Comparison of ENCODE assay signal across 1 cellular context in the genomic region with DNA sequence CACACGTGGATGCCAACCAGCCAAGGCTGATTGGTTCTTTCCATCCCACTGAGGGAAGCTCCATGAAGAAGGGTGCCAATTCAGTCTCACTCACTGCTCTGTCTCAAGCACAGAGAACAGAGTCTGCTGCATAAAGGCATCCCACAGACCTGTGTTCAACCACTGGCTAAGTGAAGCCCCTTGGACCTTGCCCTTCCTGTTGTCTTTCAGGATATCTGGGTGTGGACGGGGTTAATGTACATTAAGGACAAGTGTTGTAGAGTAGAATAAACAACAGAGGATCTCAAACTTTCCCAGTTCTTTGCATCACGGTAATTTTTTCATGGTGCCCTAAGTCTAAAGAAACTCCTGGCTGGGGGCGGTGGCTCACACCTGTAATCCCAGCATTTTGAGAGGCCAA.
TF ChIP-seq lines count a peak whose summit lies in the region.

No MANE protein-coding gene starts in this region.

TF ChIP-seq in HepG2, 621 proteins besides CTCF, POLR2A, EP300 and RAD21 (continued from another document and continues in another):
- TF ChIP-seq, protein P1, sequence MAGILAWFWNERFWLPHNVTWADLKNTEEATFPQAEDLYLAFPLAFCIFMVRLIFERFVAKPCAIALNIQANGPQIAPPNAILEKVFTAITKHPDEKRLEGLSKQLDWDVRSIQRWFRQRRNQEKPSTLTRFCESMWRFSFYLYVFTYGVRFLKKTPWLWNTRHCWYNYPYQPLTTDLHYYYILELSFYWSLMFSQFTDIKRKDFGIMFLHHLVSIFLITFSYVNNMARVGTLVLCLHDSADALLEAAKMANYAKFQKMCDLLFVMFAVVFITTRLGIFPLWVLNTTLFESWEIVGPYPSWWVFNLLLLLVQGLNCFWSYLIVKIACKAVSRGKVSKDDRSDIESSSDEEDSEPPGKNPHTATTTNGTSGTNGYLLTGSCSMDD (CRISPR knock-in tag; IDR thresholded peaks at IDR 0.05) = no peak
- TF ChIP-seq CBX2 (IDR thresholded peaks at IDR 0.05; ENCODE audit: low read depth, low read length) = no peak
- no peak for TF ChIP-seq CBX2 (CRISPR knock-in tag; IDR thresholded peaks at IDR 0.05; ENCODE audit: low read depth)
- TF ChIP-seq ELF4 (CRISPR knock-in tag; IDR thresholded peaks at IDR 0.05; ENCODE audit: borderline replicate concordance) = no peak
- TF ChIP-seq NFYC (CRISPR knock-in tag; IDR thresholded peaks at IDR 0.05) = no peak
- peak; percentile 43; the same call in 1 of the 2 replicates for TF ChIP-seq ZBTB20 (CRISPR knock-in tag; IDR thresholded peaks at IDR 0.05; ENCODE audit: borderline replicate concordance, low read depth)
- TF ChIP-seq ZSCAN9 (CRISPR knock-in tag; IDR thresholded peaks at IDR 0.05; ENCODE audit: borderline replicate concordance) = no peak
- TF ChIP-seq ZNF329 (CRISPR knock-in tag; IDR thresholded peaks at IDR 0.05; ENCODE audit: low read depth) = no peak
- TF ChIP-seq STAG1 (CRISPR knock-in tag; IDR thresholded peaks at IDR 0.05) = 0 out of 2 replicates have a peak, but pooled peaks have one; percentile 4
- TF ChIP-seq, protein P2, sequence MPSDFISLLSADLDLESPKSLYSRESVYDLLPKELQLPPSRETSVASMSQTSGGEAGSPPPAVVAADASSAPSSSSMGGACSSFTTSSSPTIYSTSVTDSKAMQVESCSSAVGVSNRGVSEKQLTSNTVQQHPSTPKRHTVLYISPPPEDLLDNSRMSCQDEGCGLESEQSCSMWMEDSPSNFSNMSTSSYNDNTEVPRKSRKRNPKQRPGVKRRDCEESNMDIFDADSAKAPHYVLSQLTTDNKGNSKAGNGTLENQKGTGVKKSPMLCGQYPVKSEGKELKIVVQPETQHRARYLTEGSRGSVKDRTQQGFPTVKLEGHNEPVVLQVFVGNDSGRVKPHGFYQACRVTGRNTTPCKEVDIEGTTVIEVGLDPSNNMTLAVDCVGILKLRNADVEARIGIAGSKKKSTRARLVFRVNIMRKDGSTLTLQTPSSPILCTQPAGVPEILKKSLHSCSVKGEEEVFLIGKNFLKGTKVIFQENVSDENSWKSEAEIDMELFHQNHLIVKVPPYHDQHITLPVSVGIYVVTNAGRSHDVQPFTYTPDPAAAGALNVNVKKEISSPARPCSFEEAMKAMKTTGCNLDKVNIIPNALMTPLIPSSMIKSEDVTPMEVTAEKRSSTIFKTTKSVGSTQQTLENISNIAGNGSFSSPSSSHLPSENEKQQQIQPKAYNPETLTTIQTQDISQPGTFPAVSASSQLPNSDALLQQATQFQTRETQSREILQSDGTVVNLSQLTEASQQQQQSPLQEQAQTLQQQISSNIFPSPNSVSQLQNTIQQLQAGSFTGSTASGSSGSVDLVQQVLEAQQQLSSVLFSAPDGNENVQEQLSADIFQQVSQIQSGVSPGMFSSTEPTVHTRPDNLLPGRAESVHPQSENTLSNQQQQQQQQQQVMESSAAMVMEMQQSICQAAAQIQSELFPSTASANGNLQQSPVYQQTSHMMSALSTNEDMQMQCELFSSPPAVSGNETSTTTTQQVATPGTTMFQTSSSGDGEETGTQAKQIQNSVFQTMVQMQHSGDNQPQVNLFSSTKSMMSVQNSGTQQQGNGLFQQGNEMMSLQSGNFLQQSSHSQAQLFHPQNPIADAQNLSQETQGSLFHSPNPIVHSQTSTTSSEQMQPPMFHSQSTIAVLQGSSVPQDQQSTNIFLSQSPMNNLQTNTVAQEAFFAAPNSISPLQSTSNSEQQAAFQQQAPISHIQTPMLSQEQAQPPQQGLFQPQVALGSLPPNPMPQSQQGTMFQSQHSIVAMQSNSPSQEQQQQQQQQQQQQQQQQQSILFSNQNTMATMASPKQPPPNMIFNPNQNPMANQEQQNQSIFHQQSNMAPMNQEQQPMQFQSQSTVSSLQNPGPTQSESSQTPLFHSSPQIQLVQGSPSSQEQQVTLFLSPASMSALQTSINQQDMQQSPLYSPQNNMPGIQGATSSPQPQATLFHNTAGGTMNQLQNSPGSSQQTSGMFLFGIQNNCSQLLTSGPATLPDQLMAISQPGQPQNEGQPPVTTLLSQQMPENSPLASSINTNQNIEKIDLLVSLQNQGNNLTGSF (CRISPR knock-in tag; IDR thresholded peaks at IDR 0.05) = no peak
- no peak for TF ChIP-seq CREB1 (IDR thresholded peaks at IDR 0.05)
- TF ChIP-seq CREB1 (CRISPR knock-in tag; IDR thresholded peaks at IDR 0.05) = no peak
- TF ChIP-seq IRF2 (CRISPR knock-in tag; IDR thresholded peaks at IDR 0.05) = peak; percentile 51; the same call in 1 of the 2 replicates
- TF ChIP-seq ZFP37 (CRISPR knock-in tag; IDR thresholded peaks at IDR 0.05; ENCODE audit: borderline replicate concordance) = no peak
- TF ChIP-seq ELF3 (CRISPR knock-in tag; IDR thresholded peaks at IDR 0.05) = peak; percentile 71
- TF ChIP-seq GABPA (IDR thresholded peaks at IDR 0.05; ENCODE audit: low read depth, low read length) = no peak
- 0 out of 2 replicates have a peak, but pooled peaks have one; percentile 28 for TF ChIP-seq GABPA (CRISPR knock-in tag; IDR thresholded peaks at IDR 0.05; ENCODE audit: low read depth)
- no peak for TF ChIP-seq FOSL2 (CRISPR knock-in tag; IDR thresholded peaks at IDR 0.05)
- TF ChIP-seq ZNF552 (CRISPR knock-in tag; IDR thresholded peaks at IDR 0.05; ENCODE audit: borderline replicate concordance) = no peak
- no peak for TF ChIP-seq SCMH1 (CRISPR knock-in tag; IDR thresholded peaks at IDR 0.05; ENCODE audit: borderline replicate concordance)
- TF ChIP-seq MZF1 (CRISPR knock-in tag; IDR thresholded peaks at IDR 0.05; ENCODE audit: borderline replicate concordance) = no peak
- no peak for TF ChIP-seq KLF12 (CRISPR knock-in tag; IDR thresholded peaks at IDR 0.05; ENCODE audit: borderline replicate concordance)
- no peak for TF ChIP-seq SMYD3 (CRISPR knock-in tag; IDR thresholded peaks at IDR 0.05)
- TF ChIP-seq, protein P3, sequence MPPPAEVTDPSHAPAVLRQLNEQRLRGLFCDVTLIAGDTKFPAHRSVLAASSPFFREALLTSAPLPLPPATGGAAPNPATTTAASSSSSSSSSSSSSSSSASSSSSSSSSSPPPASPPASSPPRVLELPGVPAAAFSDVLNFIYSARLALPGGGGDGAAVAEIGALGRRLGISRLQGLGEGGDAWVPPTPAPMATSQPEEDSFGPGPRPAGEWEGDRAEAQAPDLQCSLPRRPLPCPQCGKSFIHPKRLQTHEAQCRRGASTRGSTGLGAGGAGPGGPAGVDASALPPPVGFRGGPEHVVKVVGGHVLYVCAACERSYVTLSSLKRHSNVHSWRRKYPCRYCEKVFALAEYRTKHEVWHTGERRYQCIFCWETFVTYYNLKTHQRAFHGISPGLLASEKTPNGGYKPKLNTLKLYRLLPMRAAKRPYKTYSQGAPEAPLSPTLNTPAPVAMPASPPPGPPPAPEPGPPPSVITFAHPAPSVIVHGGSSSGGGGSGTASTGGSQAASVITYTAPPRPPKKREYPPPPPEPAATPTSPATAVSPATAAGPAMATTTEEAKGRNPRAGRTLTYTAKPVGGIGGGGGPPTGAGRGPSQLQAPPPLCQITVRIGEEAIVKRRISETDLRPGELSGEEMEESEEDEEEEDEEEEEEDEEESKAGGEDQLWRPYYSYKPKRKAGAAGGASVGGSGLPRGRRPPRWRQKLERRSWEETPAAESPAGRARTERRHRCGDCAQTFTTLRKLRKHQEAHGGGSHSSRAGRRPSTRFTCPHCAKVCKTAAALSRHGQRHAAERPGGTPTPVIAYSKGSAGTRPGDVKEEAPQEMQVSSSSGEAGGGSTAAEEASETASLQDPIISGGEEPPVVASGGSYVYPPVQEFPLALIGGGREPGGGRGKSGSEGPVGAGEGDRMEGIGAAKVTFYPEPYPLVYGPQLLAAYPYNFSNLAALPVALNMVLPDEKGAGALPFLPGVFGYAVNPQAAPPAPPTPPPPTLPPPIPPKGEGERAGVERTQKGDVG (CRISPR knock-in tag; IDR thresholded peaks at IDR 0.05; ENCODE audit: borderline replicate concordance) = no peak
- no peak for TF ChIP-seq ZNF766 (CRISPR knock-in tag; IDR thresholded peaks at IDR 0.05; ENCODE audit: borderline replicate concordance)
- no peak for TF ChIP-seq GMEB2 (CRISPR knock-in tag; IDR thresholded peaks at IDR 0.05; ENCODE audit: low read depth)
- no peak for TF ChIP-seq NFE2L2 (IDR thresholded peaks at IDR 0.05; ENCODE audit: low read length)
- TF ChIP-seq STAT5B (CRISPR knock-in tag; IDR thresholded peaks at IDR 0.05) = no peak
- TF ChIP-seq, protein P4, sequence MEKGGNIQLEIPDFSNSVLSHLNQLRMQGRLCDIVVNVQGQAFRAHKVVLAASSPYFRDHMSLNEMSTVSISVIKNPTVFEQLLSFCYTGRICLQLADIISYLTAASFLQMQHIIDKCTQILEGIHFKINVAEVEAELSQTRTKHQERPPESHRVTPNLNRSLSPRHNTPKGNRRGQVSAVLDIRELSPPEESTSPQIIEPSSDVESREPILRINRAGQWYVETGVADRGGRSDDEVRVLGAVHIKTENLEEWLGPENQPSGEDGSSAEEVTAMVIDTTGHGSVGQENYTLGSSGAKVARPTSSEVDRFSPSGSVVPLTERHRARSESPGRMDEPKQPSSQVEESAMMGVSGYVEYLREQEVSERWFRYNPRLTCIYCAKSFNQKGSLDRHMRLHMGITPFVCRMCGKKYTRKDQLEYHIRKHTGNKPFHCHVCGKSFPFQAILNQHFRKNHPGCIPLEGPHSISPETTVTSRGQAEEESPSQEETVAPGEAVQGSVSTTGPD (CRISPR knock-in tag; IDR thresholded peaks at IDR 0.05) = no peak
- no peak for TF ChIP-seq NR2F1 (CRISPR knock-in tag; IDR thresholded peaks at IDR 0.05)
- TF ChIP-seq ZNF564 (CRISPR knock-in tag; IDR thresholded peaks at IDR 0.05) = no peak
- no peak for TF ChIP-seq ZNF33B (CRISPR knock-in tag; IDR thresholded peaks at IDR 0.05)
- no peak for TF ChIP-seq SMAD3 (CRISPR knock-in tag; IDR thresholded peaks at IDR 0.05)
- no peak for TF ChIP-seq ZNF558 (CRISPR knock-in tag; IDR thresholded peaks at IDR 0.05; ENCODE audit: borderline replicate concordance)
- TF ChIP-seq SNAPC5 (CRISPR knock-in tag; IDR thresholded peaks at IDR 0.05; ENCODE audit: borderline replicate concordance) = no peak
- TF ChIP-seq, protein P5, sequence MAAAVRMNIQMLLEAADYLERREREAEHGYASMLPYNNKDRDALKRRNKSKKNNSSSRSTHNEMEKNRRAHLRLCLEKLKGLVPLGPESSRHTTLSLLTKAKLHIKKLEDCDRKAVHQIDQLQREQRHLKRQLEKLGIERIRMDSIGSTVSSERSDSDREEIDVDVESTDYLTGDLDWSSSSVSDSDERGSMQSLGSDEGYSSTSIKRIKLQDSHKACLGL (CRISPR knock-in tag; IDR thresholded peaks at IDR 0.05) = no peak
- no peak for TF ChIP-seq THAP7 (CRISPR knock-in tag; IDR thresholded peaks at IDR 0.05)
- TF ChIP-seq ZBTB1 (CRISPR knock-in tag; IDR thresholded peaks at IDR 0.05; ENCODE audit: borderline replicate concordance) = no peak
- TF ChIP-seq, protein P6, sequence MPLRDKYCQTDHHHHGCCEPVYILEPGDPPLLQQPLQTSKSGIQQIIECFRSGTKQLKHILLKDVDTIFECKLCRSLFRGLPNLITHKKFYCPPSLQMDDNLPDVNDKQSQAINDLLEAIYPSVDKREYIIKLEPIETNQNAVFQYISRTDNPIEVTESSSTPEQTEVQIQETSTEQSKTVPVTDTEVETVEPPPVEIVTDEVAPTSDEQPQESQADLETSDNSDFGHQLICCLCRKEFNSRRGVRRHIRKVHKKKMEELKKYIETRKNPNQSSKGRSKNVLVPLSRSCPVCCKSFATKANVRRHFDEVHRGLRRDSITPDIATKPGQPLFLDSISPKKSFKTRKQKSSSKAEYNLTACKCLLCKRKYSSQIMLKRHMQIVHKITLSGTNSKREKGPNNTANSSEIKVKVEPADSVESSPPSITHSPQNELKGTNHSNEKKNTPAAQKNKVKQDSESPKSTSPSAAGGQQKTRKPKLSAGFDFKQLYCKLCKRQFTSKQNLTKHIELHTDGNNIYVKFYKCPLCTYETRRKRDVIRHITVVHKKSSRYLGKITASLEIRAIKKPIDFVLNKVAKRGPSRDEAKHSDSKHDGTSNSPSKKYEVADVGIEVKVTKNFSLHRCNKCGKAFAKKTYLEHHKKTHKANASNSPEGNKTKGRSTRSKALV (CRISPR knock-in tag; IDR thresholded peaks at IDR 0.05) = no peak
- TF ChIP-seq ZNF652 (CRISPR knock-in tag; IDR thresholded peaks at IDR 0.05; ENCODE audit: borderline replicate concordance, low read depth) = peak; percentile 92
- no peak for TF ChIP-seq TEAD3 (CRISPR knock-in tag; optimal IDR thresholded peaks at IDR 0.05; ENCODE audit: borderline replicate concordance)
- no peak for TF ChIP-seq CCDC6 (CRISPR knock-in tag; IDR thresholded peaks at IDR 0.05)
- TF ChIP-seq UBTF (CRISPR knock-in tag; IDR thresholded peaks at IDR 0.05) = no peak
- no peak for TF ChIP-seq ZNF383 (CRISPR knock-in tag; IDR thresholded peaks at IDR 0.05; ENCODE audit: borderline replicate concordance)
- no peak for TF ChIP-seq FOXA1 (IDR thresholded peaks at IDR 0.05)
- peak; percentile 38; the same call in 1 of the 2 replicates for TF ChIP-seq FOXA1 (CRISPR knock-in tag; IDR thresholded peaks at IDR 0.05)
- TF ChIP-seq POLR2G (IDR thresholded peaks at IDR 0.05; ENCODE audit: low read depth, low read length) = no peak
